In the genomic region with DNA sequence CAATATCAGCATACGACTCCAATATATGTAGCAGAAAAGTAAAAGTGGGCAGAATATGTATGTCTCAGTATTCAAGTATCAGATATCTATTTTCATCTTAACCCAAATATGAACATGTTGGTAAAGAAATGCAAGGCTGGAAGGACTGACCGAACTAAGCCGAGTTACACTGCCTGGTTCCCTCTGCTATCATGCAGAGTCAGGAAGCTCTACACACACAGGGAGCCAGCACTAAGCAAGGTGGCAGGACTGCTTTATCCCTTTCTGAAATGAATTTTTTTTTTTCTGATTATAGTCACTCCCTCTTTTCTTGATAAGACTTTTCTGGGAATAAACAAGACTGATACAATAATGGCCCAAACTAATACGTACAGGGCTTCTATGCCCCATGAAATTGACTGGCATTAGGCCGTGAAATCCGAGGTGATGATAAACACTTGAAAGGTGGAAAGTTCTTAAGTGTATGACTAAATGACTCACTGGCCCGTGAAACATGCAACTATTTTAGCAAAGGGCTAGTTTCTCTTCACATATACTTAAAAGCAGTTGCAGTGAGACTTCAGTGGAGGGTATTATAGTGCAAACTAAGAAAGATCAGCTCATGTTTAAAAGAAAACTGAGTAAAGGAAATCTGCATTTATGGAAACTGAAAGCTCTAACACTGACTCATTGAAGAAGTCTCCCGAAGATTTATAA, we compare ENCODE assay signal across 8 cellular contexts.
DNase-seq lines count a peak whose midpoint lies in the region; ATAC-seq and TF ChIP-seq lines count a peak whose summit lies in the region.

No MANE protein-coding gene starts in this region.

- no peaks in the 10 kb centered on the region for H3K36me3 Mint-ChIP-seq in nephron progenitor cell (ENCODE audit: low read depth)

- H3K36me3 ChIP-seq in effector memory CD4-positive, alpha-beta T cell (ENCODE audit: control insufficient read depth, insufficient read depth, low read length), result no peaks in the 10 kb centered on the region

- H3K27me3 ChIP-seq in effector memory CD4-positive, alpha-beta T cell (replicated peaks; ENCODE audit: control insufficient read depth, insufficient read depth, low read length, poor library complexity, severe bottlenecking), result no peaks in the 10 kb centered on the region

- ATAC-seq in GM21390 (IDR thresholded peaks at IDR 0.05; ENCODE audit: unreplicated experiment), result peak; percentile 84
- peak; percentile 62 for ATAC-seq in HG03521 (IDR thresholded peaks at IDR 0.05; ENCODE audit: unreplicated experiment)

- no peak overlapping the region for H3K27ac Mint-ChIP-seq in nephron progenitor cell

- no peak overlapping the region for H3K4me3 Mint-ChIP-seq in nephron progenitor cell

- H3K9me3 Mint-ChIP-seq in nephron progenitor cell, result peaks cover 15% of the 10 kb centered on the region

- H3K9me3 ChIP-seq in effector memory CD4-positive, alpha-beta T cell (ENCODE audit: control insufficient read depth, low read length), result no peaks in the 10 kb centered on the region

- H3K4me3 ChIP-seq in GM12865 (ENCODE audit: low read depth, low read length), result peak overlapping the region; percentile 31
- peak overlapping the region; percentile 29 for H3K4me3 ChIP-seq in effector memory CD4-positive, alpha-beta T cell (ENCODE audit: insufficient read depth, low read depth, low read length, poor library complexity, severe bottlenecking)

- H3K27me3 Mint-ChIP-seq in nephron progenitor cell (ENCODE audit: low read depth, poor library complexity), result no peaks in the 10 kb centered on the region

- DNase-seq in GM12865 (ENCODE audit: low read depth) (peak; percentile 88), anterior cingulate cortex (lab: John Stamatoyannopoulos, UW) (no peak), nucleus accumbens (lab: John Stamatoyannopoulos, UW) (no peak), nephron progenitor cell (no peak), DMS114 treated with DMSO at 0.1 percent for 48 hours (lab: John Stamatoyannopoulos, UW; ENCODE audit: unreplicated experiment) (no peak)
- no peak for DNase-seq in effector memory CD4-positive, alpha-beta T cell

- H3K4me1 ChIP-seq in effector memory CD4-positive, alpha-beta T cell (ENCODE audit: control insufficient read depth, insufficient read depth, low read length, poor library complexity, severe bottlenecking), result peaks cover 21% of the 10 kb centered on the region

- H3K27ac ChIP-seq in effector memory CD4-positive, alpha-beta T cell (ENCODE audit: insufficient read depth, low read length, poor library complexity, severe bottlenecking), result peak overlapping the region; percentile 22

- TF ChIP-seq CTCF in GM12865 (IDR thresholded peaks at IDR 0.05; ENCODE audit: insufficient read depth, low read depth, low read length, missing control alignments), result no peak
- no peak for TF ChIP-seq CTCF in nephron progenitor cell (IDR thresholded peaks at IDR 0.05)

- peaks cover 20% of the 10 kb centered on the region for H3K4me1 Mint-ChIP-seq in nephron progenitor cell
